28 cellular contexts compared by ENCODE assay signal in the genomic region with DNA sequence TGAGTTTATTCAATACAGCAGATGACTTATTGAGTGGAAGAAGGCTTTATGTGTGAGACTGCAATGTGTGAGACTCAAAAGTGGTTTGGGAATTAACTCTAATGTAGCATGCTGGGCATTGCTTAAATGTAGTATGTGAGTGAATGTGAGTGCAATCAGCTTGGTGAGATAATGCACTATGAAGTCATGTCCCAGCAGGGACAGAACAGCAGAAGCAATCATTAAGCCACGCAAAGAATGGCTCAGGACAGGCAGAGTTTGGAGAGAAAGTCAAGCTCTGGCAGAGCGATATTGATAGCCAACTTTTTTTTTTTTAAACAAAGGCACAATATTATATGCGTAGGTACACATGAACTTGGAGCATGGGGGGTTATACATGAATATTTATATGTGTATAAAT.
"Had no signal": no experiment of that assay in that cellular context is flagged by ENCODE, and none has a peak within 500 bp of the region (broad histone marks: within the 10 kb centered on the region; RNA-seq: fewer than 3 reads in every experiment).

No MANE protein-coding gene starts in this region.

- H3K27ac Mint-ChIP-seq: activated CD4-positive, alpha-beta T cell treated with anti-CD3 and anti-CD28 coated beads, Interleukin-2, amount 10 ng/mL, durations not matched to agents 24 days and 14 days; activated CD8-positive, alpha-beta T cell treated with anti-CD3 and anti-CD28 coated beads for 36 hours; activated naive CD4-positive, alpha-beta T cell treated with anti-CD3 and anti-CD28 coated beads for 36 hours; activated naive CD4-positive, alpha-beta T cell treated with anti-CD3 and anti-CD28 coated beads, Interleukin-2, amount 50 U/mL, for 72 hours; activated T-cell treated with anti-CD3 and anti-CD28 coated beads, Interleukin-2, amount 50 U/mL, for 24 hours; activated T-helper 2 cell treated with anti-CD3 and anti-CD28 coated beads, Interferon-gamma antibody, Interleukin-2, Interleukin-4, amounts not matched to agents 10 μg/mL and 5 μg/mL and 100 μg/mL, durations not matched to agents 14 hours and 24 hours and 36 hours had no signal

- H3K27ac ChIP-seq: adrenal gland, SJCRH30, SK-N-MC had no signal

- H3K9me3 ChIP-seq: adrenal gland, SJCRH30 had no signal

- H3K4me1 Mint-ChIP-seq: activated CD4-positive, alpha-beta T cell treated with anti-CD3 and anti-CD28 coated beads, Interleukin-2, amount 10 ng/mL, durations not matched to agents 24 days and 14 days had no signal

- H3K4me3 Mint-ChIP-seq: activated CD4-positive, alpha-beta T cell treated with anti-CD3 and anti-CD28 coated beads, Interleukin-2, amount 10 ng/mL, durations not matched to agents 24 days and 14 days; activated CD8-positive, alpha-beta T cell treated with anti-CD3 and anti-CD28 coated beads for 36 hours; activated naive CD4-positive, alpha-beta T cell treated with anti-CD3 and anti-CD28 coated beads for 36 hours; activated T-cell treated with anti-CD3 and anti-CD28 coated beads, Interleukin-2, amount 50 U/mL, for 24 hours; brain had no signal

- H3K27me3 Mint-ChIP-seq: activated CD4-positive, alpha-beta T cell treated with anti-CD3 and anti-CD28 coated beads, Interleukin-2, amount 10 ng/mL, durations not matched to agents 24 days and 14 days; brain had no signal

- H3K4me3 ChIP-seq: adrenal gland, SJCRH30, SK-N-MC had no signal

- DNase-seq: activated CD4-positive, alpha-beta T cell treated with anti-CD3 and anti-CD28 coated beads, Interleukin-2, amount 10 ng/mL, durations not matched to agents 24 days and 14 days; activated CD4-positive, alpha-beta T cell treated with anti-CD3 and anti-CD28 coated beads, Interleukin-2, amount 50 U/mL, for 4 hours; activated CD8-positive, alpha-beta T cell treated with anti-CD3 and anti-CD28 coated beads for 36 hours; activated gamma-delta T cell; activated naive CD4-positive, alpha-beta T cell treated with anti-CD3 and anti-CD28 coated beads for 36 hours; activated T-cell treated with anti-CD3 and anti-CD28 coated beads, Interleukin-2, amount 50 U/mL, for 24 hours; adrenal gland; anterior cingulate cortex; caudate nucleus; cerebellar nuclear complex; Karpas-422; NCI-H1105; NCI-H1436; NCI-H1694 treated with DMSO at 0.1 percent for 48 hours; NCI-H2029 treated with DMSO at 0.1 percent for 48 hours; NCI-H2107; NCI-H226; NCI-H446 treated with DMSO at 0.1 percent for 48 hours; NCI-H524; SHP77; SJCRH30; T1000 had no signal

- H3K4me1 ChIP-seq: adrenal gland, SJCRH30 had no signal

- ATAC-seq: activated CD8-positive, alpha-beta T cell treated with anti-CD3 and anti-CD28 coated beads for 36 hours; activated naive CD4-positive, alpha-beta T cell treated with anti-CD3 and anti-CD28 coated beads, Interleukin-2, amount 50 U/mL, for 72 hours; Panc1 had no signal

- H3K9me3 Mint-ChIP-seq: activated CD4-positive, alpha-beta T cell treated with anti-CD3 and anti-CD28 coated beads, Interleukin-2, amount 10 ng/mL, durations not matched to agents 24 days and 14 days; activated CD8-positive, alpha-beta T cell treated with anti-CD3 and anti-CD28 coated beads for 36 hours; activated naive CD4-positive, alpha-beta T cell treated with anti-CD3 and anti-CD28 coated beads for 36 hours; activated naive CD4-positive, alpha-beta T cell treated with anti-CD3 and anti-CD28 coated beads, Interleukin-2, amount 50 U/mL, for 72 hours; activated T-cell treated with anti-CD3 and anti-CD28 coated beads, Interleukin-2, amount 50 U/mL, for 24 hours; activated T-helper 2 cell treated with anti-CD3 and anti-CD28 coated beads, Interferon-gamma antibody, Interleukin-2, Interleukin-4, amounts not matched to agents 10 μg/mL and 5 μg/mL and 100 μg/mL, durations not matched to agents 14 hours and 24 hours and 36 hours; brain had no signal

- H3K36me3 Mint-ChIP-seq: activated naive CD4-positive, alpha-beta T cell treated with anti-CD3 and anti-CD28 coated beads, Interleukin-2, amount 50 U/mL, for 72 hours; brain had no signal

- FAIRE-seq: bronchial epithelial cell had no signal

- H3K27me3 ChIP-seq: adrenal gland, SJCRH30 had no signal
